8 cellular contexts compared by ENCODE assay signal in the genomic region with DNA sequence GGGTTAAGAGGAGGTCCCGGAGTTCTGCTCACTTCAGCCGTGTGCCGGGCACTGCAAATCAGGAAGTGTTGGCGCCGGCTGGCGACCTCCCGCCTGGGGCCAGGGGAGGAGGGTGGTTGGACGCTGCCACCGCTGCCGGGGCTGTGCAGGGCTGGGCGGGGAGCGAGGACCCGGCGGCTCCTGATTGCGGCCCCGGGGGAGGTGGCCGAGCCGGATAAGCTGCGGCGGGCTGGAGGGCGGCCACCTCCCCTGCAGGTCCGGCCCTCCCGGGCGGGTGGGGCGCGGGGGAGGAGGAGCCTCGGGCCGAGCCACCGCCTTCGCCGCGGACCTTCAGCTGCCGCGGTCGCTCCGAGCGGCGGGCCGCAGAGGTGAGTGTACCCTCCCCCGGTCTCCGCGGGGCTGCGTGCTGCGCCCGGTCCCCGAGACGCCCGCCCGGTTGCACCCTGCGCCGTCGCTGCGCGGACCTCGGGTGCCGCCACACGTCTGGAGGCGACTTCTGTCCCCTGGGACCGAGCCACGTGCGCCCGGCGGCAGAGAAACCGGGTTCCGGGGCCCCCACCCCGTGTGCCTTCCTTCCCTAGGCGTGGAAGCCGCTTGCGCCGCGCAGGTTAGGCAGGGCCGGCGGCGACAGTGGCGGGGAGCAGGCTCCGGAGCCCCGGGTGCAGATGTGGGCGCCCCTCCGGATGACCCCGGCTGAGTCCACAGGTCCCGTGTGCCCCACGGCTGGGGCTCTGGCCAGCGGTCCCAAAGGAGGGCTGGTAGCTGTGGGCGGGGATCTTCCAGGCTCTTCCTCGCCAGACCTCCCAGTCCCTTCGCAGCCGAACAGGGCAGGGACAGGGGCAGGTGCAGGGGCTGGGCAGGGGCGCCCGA. TPM values are rescaled to one million over a fixed set of nuclear protein-coding genes. Genes with fewer than 3 reads are reported as not detected.
A peak's percentile ranks its signal among the peaks of the same experiment; 100 is the strongest.
DNase-seq lines count a peak whose midpoint lies in the region; ATAC-seq and TF ChIP-seq lines count a peak whose summit lies in the region.

Gene STEAP3 (plus strand): TSS at position 314 of the 870 bp plus-strand sequence. CDS start 7,179 bp downstream, outside the sequence.

- intact Hi-C loops in body of pancreas (cut with DNase I) (no loop called here), sigmoid colon (cut with DNase I) (no loop called here)

- peak within 1 kb of the TSS; percentile 54 to 75 (median 64) for H3K27ac ChIP-seq in body of pancreas
- no peak within 1 kb of the TSS for H3K27ac ChIP-seq in iPS-18a (ENCODE audit: low read length)
- H3K27ac ChIP-seq in sigmoid colon = peak within 1 kb of the TSS in 2 of 4 donors; percentile 7 to 42

- H3K27me3 ChIP-seq in body of pancreas (no peaks in the 10 kb centered on the region), iPS-18a (ENCODE audit: control insufficient read depth, insufficient read depth, low read length) (peaks cover 21% of the 10 kb centered on the region), sigmoid colon (peaks cover 0 to 14% (median 0%) of the 10 kb centered on the region in 3 donors)

- DNase-seq in DMS153 treated with DMSO at 0.1 percent for 48 hours (lab: John Stamatoyannopoulos, UW; ENCODE audit: unreplicated experiment) = peak; percentile 53
- DNase-seq in GM19238 (ENCODE audit: insufficient read length, low spot score) = peak; percentile 82
- DNase-seq in NCI-H774 (lab: John Stamatoyannopoulos, UW) = peak; percentile 74
- DNase-seq in body of pancreas = peak; percentile 87 to 95 (median 92)
- peak; percentile 81 for DNase-seq in sigmoid colon
- DNase-seq in NK-92 (lab: John Stamatoyannopoulos, UW; ENCODE audit: unreplicated experiment) = no peak

- H3K4me1 ChIP-seq in body of pancreas = peaks cover 41% of the 10 kb centered on the region
- peaks cover 20% of the 10 kb centered on the region for H3K4me1 ChIP-seq in iPS-18a (ENCODE audit: control insufficient read depth, low read depth, low read length)
- peaks cover 0 to 14% (median 10%) of the 10 kb centered on the region in 4 donors for H3K4me1 ChIP-seq in sigmoid colon

- TF ChIP-seq POLR2A in body of pancreas (IDR thresholded peaks at IDR 0.05) (peak; percentile 61 to 75 (median 74)), sigmoid colon (IDR thresholded peaks at IDR 0.05) (no peak)

- TF ChIP-seq EP300 in sigmoid colon (IDR thresholded peaks at IDR 0.05) = no peak

- WGBS in body of pancreas, 2 donors = 1% methylated on average over 84 of the region's 89 CpGs; no CpG with 5 or more reads in 1 of the 2 donors
- WGBS in sigmoid colon, 2 donors = 0 to 1% methylated on average over 89 of the region's 89 CpGs

- H3K36me3 ChIP-seq in body of pancreas (replicated peaks in 1 of 2; ENCODE audit: insufficient read depth in 1 of 2, low read depth in 2 of 2) (no peaks in the 10 kb centered on the region), iPS-18a (ENCODE audit: control insufficient read depth, low read depth, low read length) (no peaks in the 10 kb centered on the region), sigmoid colon (no peaks in the 10 kb centered on the region)

- peak within 1 kb of the TSS; percentile 49 for H3K9ac ChIP-seq in iPS-18a (ENCODE audit: low read length)

- H3K9me3 ChIP-seq in body of pancreas (no peaks in the 10 kb centered on the region), iPS-18a (ENCODE audit: control insufficient read depth, low read depth, low read length) (no peaks in the 10 kb centered on the region), sigmoid colon (no peaks in the 10 kb centered on the region)

- H3K4me3 ChIP-seq in body of pancreas (peak within 1 kb of the TSS; percentile 52 to 55), iPS-18a (ENCODE audit: low read length) (peak within 1 kb of the TSS; percentile 62), sigmoid colon (peak within 1 kb of the TSS; percentile 31 to 67 (median 50))

- ATAC-seq in HG03135 (IDR thresholded peaks at IDR 0.05; ENCODE audit: unreplicated experiment) (peak; percentile 74), body of pancreas (peak; percentile 92)

- TF ChIP-seq CTCF in body of pancreas (IDR thresholded peaks at IDR 0.05) (peak in 1 of 7 experiments; percentile 8), sigmoid colon (IDR thresholded peaks at IDR 0.05) (no peak)

RNA-seq across cellular contexts. Expression of gene STEAP3, which starts in this region (rescaled TPM):
- total RNA-seq in body of pancreas (10 to 100 TPM; 18.9 to 25.4 TPM), sigmoid colon (1 to 10 TPM; 1.5 to 6.9 (median 3.3) TPM)
- 10 to 100 TPM in 1 of 3 donors, 1 to 10 TPM in 2; 1.4 to 16.4 (median 1.8) TPM for polyA plus RNA-seq in sigmoid colon

Comparison
In these comparisons a context has a peak if more than half of its experiments do, and no peak if none do; other contexts are left out.
1. POLR2A ChIP-seq: peak in body of pancreas (3 of 3); none in sigmoid colon (0 of 2).
2. Peak in every context shown above with its lines, with median percentiles within 50 percentile points of each other: H3K4me3 ChIP-seq.